16 cellular contexts compared by ENCODE assay signal in the genomic region with DNA sequence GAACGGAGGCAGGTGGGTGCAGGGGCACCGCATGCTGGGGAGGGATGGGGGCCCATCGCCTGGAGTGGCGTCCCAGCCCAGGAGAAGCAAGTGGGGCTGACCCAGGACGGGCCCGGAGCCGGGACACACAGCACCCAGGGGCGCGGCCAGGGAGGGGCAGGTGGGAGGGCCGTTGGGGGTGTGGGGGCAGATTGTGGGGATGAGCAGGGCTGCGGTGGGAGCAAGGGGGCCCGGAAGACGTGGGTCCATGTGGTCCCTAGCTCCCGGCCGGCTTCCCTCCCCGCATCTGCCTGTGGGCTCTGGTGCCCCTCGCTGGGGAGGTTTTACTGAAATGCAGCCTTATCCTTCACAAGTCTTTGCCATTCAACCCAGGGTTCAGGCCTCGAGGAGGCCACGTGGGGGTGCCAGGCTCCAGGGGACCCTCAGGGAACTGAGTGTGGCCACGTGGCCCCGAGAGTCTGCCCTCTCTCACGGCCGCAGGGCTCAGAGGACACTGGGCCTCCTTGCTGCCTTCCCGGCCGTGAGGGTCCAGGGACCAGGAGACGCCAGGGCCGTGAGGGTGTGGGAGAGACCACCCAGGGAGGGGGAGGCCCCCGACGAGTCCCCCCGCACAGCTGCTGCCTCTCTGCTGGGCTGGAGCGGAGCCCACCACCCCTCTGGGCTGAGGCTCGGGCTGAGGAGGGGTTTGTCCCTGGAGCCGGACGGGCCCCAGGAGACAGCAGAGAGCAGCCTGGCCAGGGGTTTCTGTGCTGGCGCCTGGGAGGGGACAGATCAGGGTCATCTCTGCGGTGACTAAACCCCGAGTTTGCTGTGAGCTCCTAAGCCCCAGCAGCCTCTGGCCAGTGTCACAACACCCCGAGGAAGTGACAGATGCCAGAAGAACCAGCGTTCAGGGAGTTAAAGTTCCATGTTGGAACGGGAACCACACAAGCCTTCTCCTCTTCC.
"Had no signal": no experiment of that assay in that cellular context is flagged by ENCODE, and none has a peak within 500 bp of the region (broad histone marks: within the 10 kb centered on the region; RNA-seq: fewer than 3 reads in every experiment).

No MANE protein-coding gene starts in this region.

- FAIRE-seq: bronchial epithelial cell, endothelial cell of umbilical vein, urothelium cell line had no signal

- ATAC-seq: naive thymus-derived CD8-positive, alpha-beta T cell had no signal

- DNase-seq: activated B cell treated with CpG ODN at 0.5 μM for 24 hours; activated CD4-positive, alpha-beta memory T cell treated with anti-CD3 and anti-CD28 coated beads for 36 hours; activated CD4-positive, alpha-beta T cell treated with anti-CD3 and anti-CD28 coated beads for 4 hours; activated T-cell treated with anti-CD3 and anti-CD28 coated beads for 4 hours; effector memory CD4-positive, alpha-beta T cell; esophagus squamous epithelium; mesendoderm; naive thymus-derived CD8-positive, alpha-beta T cell; sigmoid colon; stimulated activated naive CD4-positive, alpha-beta T cell treated with Interleukin-2 at 50 U/mL for 16 hours had no signal

- H3K9me3 ChIP-seq: esophagus squamous epithelium, neutrophil, sigmoid colon, tibial nerve had no signal

- H2AFZ ChIP-seq: parathyroid adenoma had no signal

- H3K9ac ChIP-seq: parathyroid adenoma had no signal

- H3K4me3 ChIP-seq: esophagus squamous epithelium, sigmoid colon, tibial nerve had no signal

- H3K27ac ChIP-seq: esophagus squamous epithelium, neutrophil, parathyroid adenoma, sigmoid colon had no signal

- H3K36me3 ChIP-seq: esophagus squamous epithelium, neutrophil, sigmoid colon had no signal

- H3K79me2 ChIP-seq: parathyroid adenoma had no signal

- H3K4me1 ChIP-seq: parathyroid adenoma, sigmoid colon had no signal
